ENCODE assay signal across 28 cellular contexts in the genomic region with DNA sequence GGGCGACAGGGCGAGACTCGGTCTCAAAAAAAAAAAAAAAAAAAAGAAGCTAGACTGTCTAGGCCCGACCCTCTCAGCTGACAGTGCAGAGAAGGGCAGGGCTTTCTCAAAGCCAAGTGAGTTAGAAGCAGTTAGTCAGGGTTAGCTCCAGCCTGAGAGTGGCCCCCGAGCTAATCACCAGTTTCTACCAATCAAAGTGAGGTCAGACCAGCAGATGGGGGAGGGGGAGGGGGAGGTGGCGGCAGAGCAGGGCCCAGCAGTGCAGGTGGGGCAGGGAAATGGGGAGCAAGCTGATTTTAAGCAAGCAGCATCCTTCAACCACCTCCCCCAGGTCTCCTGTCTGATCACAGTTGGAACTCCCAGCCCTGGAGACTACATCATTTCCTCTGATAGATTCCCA.
"Had no signal": no experiment of that assay in that cellular context is flagged by ENCODE, and none has a peak within 500 bp of the region (broad histone marks: within the 10 kb centered on the region; RNA-seq: fewer than 3 reads in every experiment).

No MANE protein-coding gene starts in this region.

- H3K4me3 ChIP-seq: skin epidermis, testis, uterus had no signal

- H3K36me3 ChIP-seq: neutrophil, uterus had no signal

- H3K4me1 ChIP-seq: testis, uterus had no signal

- DNase-seq: activated CD4-positive, alpha-beta T cell treated with anti-CD3 and anti-CD28 coated beads for 4 hours; activated CD4-positive, alpha-beta T cell treated with anti-CD3 and anti-CD28 coated beads, Interleukin-2, amount 50 U/mL, for 4 hours; activated effector memory CD4-positive, alpha-beta T cell treated with Interleukin-2 at 50 U/mL for 16 hours; activated naive CD4-positive, alpha-beta T cell treated with Interleukin-2 at 50 U/mL for 16 hours; anterior cingulate cortex; dermis blood vessel endothelial cell; effector CD4-positive, alpha-beta T cell; left cardiac atrium; left ventricle myocardium superior; mammary epithelial cell; nephron progenitor cell; stimulated activated CD4-positive, alpha-beta T cell treated with anti-CD3 and anti-CD28 coated beads, Interleukin-12 subunit alpha, Interleukin-12 subunit beta, amount 100 ng/mL, for 4 hours; stimulated activated CD4-positive, alpha-beta T cell treated with anti-CD3 and anti-CD28 coated beads, Interleukin-4, amount 100 ng/mL, for 1 hour; stimulated activated naive CD8-positive, alpha-beta T cell treated with anti-CD3 and anti-CD28 coated beads, Interleukin-15, Interleukin-2, amounts not matched to agents 100 U/mL and 50 U/mL, for 24 hours; testis; uterus had no signal

- H3K27ac Mint-ChIP-seq: activated naive CD8-positive, alpha-beta T cell; nephron progenitor cell; progenitor cell of endocrine pancreas; T-helper 2 cell treated with Interferon-gamma antibody and Interleukin-4, amounts not matched to agents 5 μg/mL and 100 μg/mL, for 36 hours had no signal

- H3K4me3 Mint-ChIP-seq: activated naive CD8-positive, alpha-beta T cell; nephron progenitor cell; T-helper 2 cell treated with Interferon-gamma antibody and Interleukin-4, amounts not matched to agents 5 μg/mL and 100 μg/mL, for 36 hours had no signal

- H3K9me3 ChIP-seq: neutrophil, testis, uterus had no signal

- H3K27me3 ChIP-seq: testis, uterus had no signal

- ATAC-seq: left cardiac atrium; left ventricle myocardium superior; sciatic nerve; stimulated activated naive CD8-positive, alpha-beta T cell treated with anti-CD3 and anti-CD28 coated beads, Interleukin-15, Interleukin-2, amounts not matched to agents 100 U/mL and 50 U/mL, for 24 hours had no signal

- H3K27ac ChIP-seq: epithelial cell of prostate, neutrophil, testis, uterus had no signal

- FAIRE-seq: bronchial epithelial cell, colon, endometrium, frontal cortex, islet of Langerhans had no signal

- H3K36me3 Mint-ChIP-seq: activated naive CD8-positive, alpha-beta T cell had no signal

- H3K27me3 Mint-ChIP-seq: activated naive CD8-positive, alpha-beta T cell; progenitor cell of endocrine pancreas had no signal

- H3K9me3 Mint-ChIP-seq: T-helper 2 cell treated with Interferon-gamma antibody and Interleukin-4, amounts not matched to agents 5 μg/mL and 100 μg/mL, for 36 hours had no signal
